ENCODE assay signal across 34 cellular contexts in genomic region chr13:78413887-78414553, GRCh38.
"Had no signal": no experiment of that assay in that cellular context is flagged by ENCODE, and none has a peak within 500 bp of the region (broad histone marks: within the 10 kb centered on the region; RNA-seq: fewer than 3 reads in every experiment).

No MANE protein-coding gene starts in this region.

- H3K9ac ChIP-seq: KMS-11 had no signal

- H3K27ac ChIP-seq: KMS-11 had no signal

- H3K36me3 ChIP-seq: MG63 had no signal

- H3K9me3 ChIP-seq: MG63 had no signal

- DNase-seq: Karpas-422, Kasumi-1, MG63, MM.1S, MV-4-11, NCI-H1048, NCI-H1092, NCI-H1092 treated with DMSO at 0.1 percent for 48 hours, NCI-H1105, NCI-H1105 treated with DMSO at 0.1 percent for 48 hours, NCI-H1417, NCI-H1417 treated with DMSO at 0.1 percent for 48 hours, NCI-H1436, NCI-H1436 treated with DMSO at 0.1 percent for 48 hours, NCI-H146, NCI-H1694, NCI-H1694 treated with DMSO at 0.1 percent for 48 hours, NCI-H187, NCI-H187 treated with DMSO at 0.1 percent for 48 hours, NCI-H1930, NCI-H2029, NCI-H2029 treated with DMSO at 0.1 percent for 48 hours, NCI-H2081, NCI-H2081 treated with DMSO at 0.1 percent for 48 hours, NCI-H2107, NCI-H2171, NCI-H2171 treated with DMSO at 0.1 percent for 48 hours, NCI-H2227 treated with DMSO at 0.1 percent for 48 hours, NCI-H226, NCI-H345, NCI-H446, NCI-H446 treated with DMSO at 0.1 percent for 48 hours, NCI-H510A had no signal

- H3K4me3 ChIP-seq: MG63 had no signal

- H3K27me3 ChIP-seq: MG63 had no signal

- H3K4me2 ChIP-seq: KMS-11 had no signal
